ENCODE assay signal across 8 cellular contexts in genomic region chr22:30591588-30592359, GRCh38. TPM values are rescaled to one million over a fixed set of nuclear protein-coding genes. Genes with fewer than 3 reads are reported as not detected.
DNase-seq lines count a peak whose midpoint lies in the region; ATAC-seq and TF ChIP-seq lines count a peak whose summit lies in the region.

Gene PES1, minus strand, starts transcription at chr22:30591910. Its CDS starts 77 bp downstream, at chr22:30591833.

- TF ChIP-seq CTCF in WTC11 (IDR thresholded peaks at IDR 0.05) (no peak), smooth muscle cell (IDR thresholded peaks at IDR 0.05; ENCODE audit: borderline replicate concordance, insufficient read depth, poor library complexity, severe bottlenecking) (no peak)

- H2AFZ ChIP-seq in smooth muscle cell (ENCODE audit: low read depth) = peak within 1 kb of the TSS; percentile 88

- no peaks in the 10 kb centered on the region for H3K27me3 ChIP-seq in smooth muscle cell (ENCODE audit: low read depth)

- H3K9ac ChIP-seq in smooth muscle cell (ENCODE audit: low read depth) = peak within 1 kb of the TSS; percentile 99

- DNase-seq in AG08396 (ENCODE audit: low spot score) (peak; percentile 98), NCI-H226 (peak; percentile 80), WTC11 (ENCODE audit: low spot score) (peak; percentile 95), caudate nucleus (lab: John Stamatoyannopoulos, UW) (peak; percentile 57 to 98 (median 91)), iPS-NIHi7 (ENCODE audit: extremely low spot score) (peak; percentile 97), smooth muscle cell (lab: John Stamatoyannopoulos, UW; ENCODE audit: unreplicated experiment) (peak; percentile 63)

- H3K36me3 ChIP-seq in smooth muscle cell (ENCODE audit: low read depth) = peaks cover 5% of the 10 kb centered on the region

- in situ Hi-C loops in GM18951 (cut with MboI; ENCODE audit: low sequenced_read_pairs, unreplicated experiment) = no loop called here

- H3K4me3 ChIP-seq in smooth muscle cell = peak within 1 kb of the TSS; percentile 58

- H3K4me1 ChIP-seq in smooth muscle cell (ENCODE audit: low read depth) = peaks cover 7% of the 10 kb centered on the region

- peaks cover 21% of the 10 kb centered on the region for H3K79me2 ChIP-seq in smooth muscle cell (ENCODE audit: low read depth)

- WGBS in smooth muscle cell (ENCODE audit: low lambda C conversion rate) = 1% methylated on average over 49 of the region's 49 CpGs

- H3K27me3 Mint-ChIP-seq in WTC11 (ENCODE audit: low read depth) = peaks cover 24% of the 10 kb centered on the region

- H3K4me1 Mint-ChIP-seq in WTC11 = 0 out of 2 replicates have a peak, but pooled peaks cover 2% of the 10 kb centered on the region

- no peak within 1 kb of the TSS for H3K27ac Mint-ChIP-seq in WTC11

- no peaks in the 10 kb centered on the region for H3K9me3 ChIP-seq in smooth muscle cell (replicated peaks; ENCODE audit: low read depth)

- H3K36me3 Mint-ChIP-seq in WTC11 = peaks cover 24% of the 10 kb centered on the region

- no peak within 1 kb of the TSS for H3K4me3 Mint-ChIP-seq in WTC11

- H3K27ac ChIP-seq in caudate nucleus (ENCODE audit: low read depth, low read length) = peak within 1 kb of the TSS; percentile 97
- peak within 1 kb of the TSS; percentile 98 for H3K27ac ChIP-seq in smooth muscle cell (ENCODE audit: low read depth)

- peak; percentile 71 for TF ChIP-seq POLR2A in GM18951 (IDR thresholded peaks at IDR 0.05; ENCODE audit: extremely low read depth, insufficient read depth, insufficient read length)

- H3F3A ChIP-seq in smooth muscle cell (ENCODE audit: low read depth) = no peaks in the 10 kb centered on the region

- H3K9me3 Mint-ChIP-seq in WTC11 = no peaks in the 10 kb centered on the region

- H4K20me1 ChIP-seq in smooth muscle cell (ENCODE audit: low read depth) = no peaks in the 10 kb centered on the region

- CTCF ChIA-PET in WTC11 (lab: Charles Lee) = interaction anchor here (0.7 to 1.4 kb wide), 7 partner anchors 10 to 165 kb away, joined by 3 to 9 read pairs (median 4); no protein-coding TSS in a partner anchor

- H3K4me2 ChIP-seq in smooth muscle cell = peak within 1 kb of the TSS; percentile 86

- ATAC-seq in HG03175 (IDR thresholded peaks at IDR 0.05; ENCODE audit: unreplicated experiment) (peak; percentile 96), WTC11 (peak; percentile 98)

- POLR2A ChIA-PET in WTC11 (lab: Charles Lee) = interaction anchor here (1.2 kb wide), 1 partner anchor 14 kb away, joined by 3 read pairs; no protein-coding TSS in a partner anchor

TF ChIP-seq in WTC11, 78 proteins besides CTCF, POLR2A, EP300 and RAD21:
- TF ChIP-seq ARID4B (CRISPR knock-in tag; IDR thresholded peaks at IDR 0.05; ENCODE audit: borderline replicate concordance) (peak; percentile 80; the same call in 1 of the 2 replicates), ZNF232 (CRISPR knock-in tag; IDR thresholded peaks at IDR 0.05) (no peak), ZNF317 (CRISPR knock-in tag; IDR thresholded peaks at IDR 0.05; ENCODE audit: borderline replicate concordance, low read depth) (no peak), JUN (CRISPR knock-in tag; IDR thresholded peaks at IDR 0.05) (0 out of 2 replicates have a peak, but pooled peaks have one; percentile 29), CREM (CRISPR knock-in tag; IDR thresholded peaks at IDR 0.05) (peak; percentile 88), FOXK1 (CRISPR knock-in tag; IDR thresholded peaks at IDR 0.05) (peak; percentile 67), MAX (CRISPR knock-in tag; IDR thresholded peaks at IDR 0.05) (peak; percentile 94), E2F5 (CRISPR knock-in tag; IDR thresholded peaks at IDR 0.05) (no peak), TEAD1 (CRISPR knock-in tag; IDR thresholded peaks at IDR 0.05) (peak; percentile 68; the same call in 1 of the 2 replicates), USF2 (CRISPR knock-in tag; IDR thresholded peaks at IDR 0.05) (peak; percentile 83), SP1 (CRISPR knock-in tag; conservative IDR thresholded peaks at IDR 0.05) (peak; percentile 64; the same call in 1 of the 2 replicates), USF1 (CRISPR knock-in tag; IDR thresholded peaks at IDR 0.05) (peak; percentile 86), ELF4 (CRISPR knock-in tag; IDR thresholded peaks at IDR 0.05; ENCODE audit: low read depth) (no peak)

RNA-seq across cellular contexts. Expression of gene PES1, which starts in this region (rescaled TPM):
- 108 to 128 TPM (median 109 TPM) in 3 replicates for total RNA-seq in WTC11 (2021)
- total RNA-seq in smooth muscle cell = 27.4 and 35.6 TPM in 2 replicates
- polyA plus RNA-seq in smooth muscle cell = 52.7 and 59.4 TPM in 2 replicates

Comparison
In these comparisons a context has a peak if more than half of its experiments do, and no peak if none do; other contexts are left out.
1. Peak in every context shown above with its lines: DNase-seq, ATAC-seq, H3K4me3 ChIP-seq and H3K27ac ChIP-seq.